In genomic region chr1:4177425-4178150, GRCh38 we compare ENCODE assay signal across 1 cellular context.
TF ChIP-seq lines count a peak whose summit lies in the region.

No MANE protein-coding gene starts in this region.

TF ChIP-seq in K562, 482 proteins besides CTCF, POLR2A, EP300 and RAD21 (continued from another document and continues in another):
- TF ChIP-seq, protein P1, sequence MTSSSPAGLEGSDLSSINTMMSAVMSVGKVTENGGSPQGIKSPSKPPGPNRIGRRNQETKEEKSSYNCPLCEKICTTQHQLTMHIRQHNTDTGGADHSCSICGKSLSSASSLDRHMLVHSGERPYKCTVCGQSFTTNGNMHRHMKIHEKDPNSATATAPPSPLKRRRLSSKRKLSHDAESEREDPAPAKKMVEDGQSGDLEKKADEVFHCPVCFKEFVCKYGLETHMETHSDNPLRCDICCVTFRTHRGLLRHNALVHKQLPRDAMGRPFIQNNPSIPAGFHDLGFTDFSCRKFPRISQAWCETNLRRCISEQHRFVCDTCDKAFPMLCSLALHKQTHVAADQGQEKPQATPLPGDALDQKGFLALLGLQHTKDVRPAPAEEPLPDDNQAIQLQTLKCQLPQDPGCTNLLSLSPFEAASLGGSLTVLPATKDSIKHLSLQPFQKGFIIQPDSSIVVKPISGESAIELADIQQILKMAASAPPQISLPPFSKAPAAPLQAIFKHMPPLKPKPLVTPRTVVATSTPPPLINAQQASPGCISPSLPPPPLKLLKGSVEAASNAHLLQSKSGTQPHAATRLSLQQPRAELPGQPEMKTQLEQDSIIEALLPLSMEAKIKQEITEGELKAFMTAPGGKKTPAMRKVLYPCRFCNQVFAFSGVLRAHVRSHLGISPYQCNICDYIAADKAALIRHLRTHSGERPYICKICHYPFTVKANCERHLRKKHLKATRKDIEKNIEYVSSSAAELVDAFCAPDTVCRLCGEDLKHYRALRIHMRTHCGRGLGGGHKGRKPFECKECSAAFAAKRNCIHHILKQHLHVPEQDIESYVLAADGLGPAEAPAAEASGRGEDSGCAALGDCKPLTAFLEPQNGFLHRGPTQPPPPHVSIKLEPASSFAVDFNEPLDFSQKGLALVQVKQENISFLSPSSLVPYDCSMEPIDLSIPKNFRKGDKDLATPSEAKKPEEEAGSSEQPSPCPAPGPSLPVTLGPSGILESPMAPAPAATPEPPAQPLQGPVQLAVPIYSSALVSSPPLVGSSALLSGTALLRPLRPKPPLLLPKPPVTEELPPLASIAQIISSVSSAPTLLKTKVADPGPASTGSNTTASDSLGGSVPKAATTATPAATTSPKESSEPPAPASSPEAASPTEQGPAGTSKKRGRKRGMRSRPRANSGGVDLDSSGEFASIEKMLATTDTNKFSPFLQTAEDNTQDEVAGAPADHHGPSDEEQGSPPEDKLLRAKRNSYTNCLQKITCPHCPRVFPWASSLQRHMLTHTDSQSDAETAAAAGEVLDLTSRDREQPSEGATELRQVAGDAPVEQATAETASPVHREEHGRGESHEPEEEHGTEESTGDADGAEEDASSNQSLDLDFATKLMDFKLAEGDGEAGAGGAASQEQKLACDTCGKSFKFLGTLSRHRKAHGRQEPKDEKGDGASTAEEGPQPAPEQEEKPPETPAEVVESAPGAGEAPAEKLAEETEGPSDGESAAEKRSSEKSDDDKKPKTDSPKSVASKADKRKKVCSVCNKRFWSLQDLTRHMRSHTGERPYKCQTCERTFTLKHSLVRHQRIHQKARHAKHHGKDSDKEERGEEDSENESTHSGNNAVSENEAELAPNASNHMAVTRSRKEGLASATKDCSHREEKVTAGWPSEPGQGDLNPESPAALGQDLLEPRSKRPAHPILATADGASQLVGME (CRISPR knock-in tag; IDR thresholded peaks at IDR 0.05), result no peak
- no peak for TF ChIP-seq ATF1 (CRISPR knock-in tag; IDR thresholded peaks at IDR 0.05)
- peak; percentile 68 for TF ChIP-seq ATF1 (tag; IDR thresholded peaks at IDR 0.05)
- no peak for TF ChIP-seq ZNF354B (CRISPR knock-in tag; IDR thresholded peaks at IDR 0.05)
- no peak for TF ChIP-seq CHD4 (IDR thresholded peaks at IDR 0.05; ENCODE audit: insufficient read depth, insufficient replicate concordance, low read depth, low read length, poor library complexity, severe bottlenecking)
- no peak for TF ChIP-seq IRF2 (CRISPR knock-in tag; IDR thresholded peaks at IDR 0.05)
- TF ChIP-seq GABPA (tag; conservative IDR thresholded peaks at IDR 0.05; ENCODE audit: low read depth), result peak; percentile 71
- no peak for TF ChIP-seq RFX7 (CRISPR knock-in tag; IDR thresholded peaks at IDR 0.05)
- no peak for TF ChIP-seq MTA3 (IDR thresholded peaks at IDR 0.05; ENCODE audit: borderline replicate concordance)
- no peak for TF ChIP-seq IFI16 (CRISPR knock-in tag; IDR thresholded peaks at IDR 0.05)
- no peak for TF ChIP-seq ZNF316 (IDR thresholded peaks at IDR 0.05)
- peak; percentile 34; the same call in 1 of the 2 replicates for TF ChIP-seq L3MBTL2 (IDR thresholded peaks at IDR 0.05)
- TF ChIP-seq SRF (CRISPR knock-in tag; IDR thresholded peaks at IDR 0.05), result no peak
- no peak for TF ChIP-seq ZNF668 (CRISPR knock-in tag; IDR thresholded peaks at IDR 0.05)
- peak; percentile 34 for TF ChIP-seq ETV1 (tag; conservative IDR thresholded peaks at IDR 0.05; ENCODE audit: low read depth)
- no peak for TF ChIP-seq ZFP30 (CRISPR knock-in tag; IDR thresholded peaks at IDR 0.05; ENCODE audit: borderline replicate concordance)
- peak; percentile 83 for TF ChIP-seq CREM (IDR thresholded peaks at IDR 0.05; ENCODE audit: low read depth)
- no peak for TF ChIP-seq NR2F6 (CRISPR knock-in tag; IDR thresholded peaks at IDR 0.05)
- TF ChIP-seq CTBP1 (IDR thresholded peaks at IDR 0.05; ENCODE audit: borderline replicate concordance), result 0 out of 2 replicates have a peak, but pooled peaks have one; percentile 11
- TF ChIP-seq, protein P2, sequence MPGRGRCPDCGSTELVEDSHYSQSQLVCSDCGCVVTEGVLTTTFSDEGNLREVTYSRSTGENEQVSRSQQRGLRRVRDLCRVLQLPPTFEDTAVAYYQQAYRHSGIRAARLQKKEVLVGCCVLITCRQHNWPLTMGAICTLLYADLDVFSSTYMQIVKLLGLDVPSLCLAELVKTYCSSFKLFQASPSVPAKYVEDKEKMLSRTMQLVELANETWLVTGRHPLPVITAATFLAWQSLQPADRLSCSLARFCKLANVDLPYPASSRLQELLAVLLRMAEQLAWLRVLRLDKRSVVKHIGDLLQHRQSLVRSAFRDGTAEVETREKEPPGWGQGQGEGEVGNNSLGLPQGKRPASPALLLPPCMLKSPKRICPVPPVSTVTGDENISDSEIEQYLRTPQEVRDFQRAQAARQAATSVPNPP (IDR thresholded peaks at IDR 0.05; ENCODE audit: borderline replicate concordance, insufficient read depth, insufficient read length), result no peak
- TF ChIP-seq, protein P3, sequence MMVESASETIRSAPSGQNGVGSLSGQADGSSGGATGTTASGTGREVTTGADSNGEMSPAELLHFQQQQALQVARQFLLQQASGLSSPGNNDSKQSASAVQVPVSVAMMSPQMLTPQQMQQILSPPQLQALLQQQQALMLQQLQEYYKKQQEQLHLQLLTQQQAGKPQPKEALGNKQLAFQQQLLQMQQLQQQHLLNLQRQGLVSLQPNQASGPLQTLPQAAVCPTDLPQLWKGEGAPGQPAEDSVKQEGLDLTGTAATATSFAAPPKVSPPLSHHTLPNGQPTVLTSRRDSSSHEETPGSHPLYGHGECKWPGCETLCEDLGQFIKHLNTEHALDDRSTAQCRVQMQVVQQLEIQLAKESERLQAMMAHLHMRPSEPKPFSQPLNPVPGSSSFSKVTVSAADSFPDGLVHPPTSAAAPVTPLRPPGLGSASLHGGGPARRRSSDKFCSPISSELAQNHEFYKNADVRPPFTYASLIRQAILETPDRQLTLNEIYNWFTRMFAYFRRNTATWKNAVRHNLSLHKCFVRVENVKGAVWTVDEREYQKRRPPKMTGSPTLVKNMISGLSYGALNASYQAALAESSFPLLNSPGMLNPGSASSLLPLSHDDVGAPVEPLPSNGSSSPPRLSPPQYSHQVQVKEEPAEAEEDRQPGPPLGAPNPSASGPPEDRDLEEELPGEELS (CRISPR knock-in tag; IDR thresholded peaks at IDR 0.05; ENCODE audit: borderline replicate concordance), result no peak
- TF ChIP-seq SAP30 (IDR thresholded peaks at IDR 0.05; ENCODE audit: borderline replicate concordance, insufficient read depth, low read depth, low read length, poor library complexity, severe bottlenecking), result no peak
- TF ChIP-seq ZNF121 (CRISPR knock-in tag; conservative IDR thresholded peaks at IDR 0.05), result no peak
- TF ChIP-seq TAF9B (IDR thresholded peaks at IDR 0.05; ENCODE audit: partially characterized antibody), result no peak
- no peak for TF ChIP-seq RCOR1 (IDR thresholded peaks at IDR 0.05; ENCODE audit: borderline replicate concordance in 1 of 2, low read depth in 2 of 2, low read length in 2 of 2)
- no peak for TF ChIP-seq MAFG (tag; conservative IDR thresholded peaks at IDR 0.05)
- TF ChIP-seq ARID2 (IDR thresholded peaks at IDR 0.05), result no peak
- TF ChIP-seq FOXJ2 (tag; IDR thresholded peaks at IDR 0.05), result no peak
- TF ChIP-seq ZNF561 (CRISPR knock-in tag; conservative IDR thresholded peaks at IDR 0.05), result no peak
- TF ChIP-seq IRF1 (CRISPR knock-in tag; IDR thresholded peaks at IDR 0.05; ENCODE audit: borderline replicate concordance), result no peak
- TF ChIP-seq POU5F1 (IDR thresholded peaks at IDR 0.05; ENCODE audit: borderline replicate concordance, low read depth, low read length, partially characterized antibody), result no peak
- TF ChIP-seq NEUROD1 (IDR thresholded peaks at IDR 0.05; ENCODE audit: borderline replicate concordance, low read depth, low read length, partially characterized antibody), result no peak
- no peak for TF ChIP-seq RBM14 (IDR thresholded peaks at IDR 0.05; ENCODE audit: borderline replicate concordance, insufficient read depth, low read depth, low read length)
- TF ChIP-seq, protein P4, sequence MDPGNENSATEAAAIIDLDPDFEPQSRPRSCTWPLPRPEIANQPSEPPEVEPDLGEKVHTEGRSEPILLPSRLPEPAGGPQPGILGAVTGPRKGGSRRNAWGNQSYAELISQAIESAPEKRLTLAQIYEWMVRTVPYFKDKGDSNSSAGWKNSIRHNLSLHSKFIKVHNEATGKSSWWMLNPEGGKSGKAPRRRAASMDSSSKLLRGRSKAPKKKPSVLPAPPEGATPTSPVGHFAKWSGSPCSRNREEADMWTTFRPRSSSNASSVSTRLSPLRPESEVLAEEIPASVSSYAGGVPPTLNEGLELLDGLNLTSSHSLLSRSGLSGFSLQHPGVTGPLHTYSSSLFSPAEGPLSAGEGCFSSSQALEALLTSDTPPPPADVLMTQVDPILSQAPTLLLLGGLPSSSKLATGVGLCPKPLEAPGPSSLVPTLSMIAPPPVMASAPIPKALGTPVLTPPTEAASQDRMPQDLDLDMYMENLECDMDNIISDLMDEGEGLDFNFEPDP (CRISPR knock-in tag; IDR thresholded peaks at IDR 0.05), result no peak
- TF ChIP-seq, protein P5, sequence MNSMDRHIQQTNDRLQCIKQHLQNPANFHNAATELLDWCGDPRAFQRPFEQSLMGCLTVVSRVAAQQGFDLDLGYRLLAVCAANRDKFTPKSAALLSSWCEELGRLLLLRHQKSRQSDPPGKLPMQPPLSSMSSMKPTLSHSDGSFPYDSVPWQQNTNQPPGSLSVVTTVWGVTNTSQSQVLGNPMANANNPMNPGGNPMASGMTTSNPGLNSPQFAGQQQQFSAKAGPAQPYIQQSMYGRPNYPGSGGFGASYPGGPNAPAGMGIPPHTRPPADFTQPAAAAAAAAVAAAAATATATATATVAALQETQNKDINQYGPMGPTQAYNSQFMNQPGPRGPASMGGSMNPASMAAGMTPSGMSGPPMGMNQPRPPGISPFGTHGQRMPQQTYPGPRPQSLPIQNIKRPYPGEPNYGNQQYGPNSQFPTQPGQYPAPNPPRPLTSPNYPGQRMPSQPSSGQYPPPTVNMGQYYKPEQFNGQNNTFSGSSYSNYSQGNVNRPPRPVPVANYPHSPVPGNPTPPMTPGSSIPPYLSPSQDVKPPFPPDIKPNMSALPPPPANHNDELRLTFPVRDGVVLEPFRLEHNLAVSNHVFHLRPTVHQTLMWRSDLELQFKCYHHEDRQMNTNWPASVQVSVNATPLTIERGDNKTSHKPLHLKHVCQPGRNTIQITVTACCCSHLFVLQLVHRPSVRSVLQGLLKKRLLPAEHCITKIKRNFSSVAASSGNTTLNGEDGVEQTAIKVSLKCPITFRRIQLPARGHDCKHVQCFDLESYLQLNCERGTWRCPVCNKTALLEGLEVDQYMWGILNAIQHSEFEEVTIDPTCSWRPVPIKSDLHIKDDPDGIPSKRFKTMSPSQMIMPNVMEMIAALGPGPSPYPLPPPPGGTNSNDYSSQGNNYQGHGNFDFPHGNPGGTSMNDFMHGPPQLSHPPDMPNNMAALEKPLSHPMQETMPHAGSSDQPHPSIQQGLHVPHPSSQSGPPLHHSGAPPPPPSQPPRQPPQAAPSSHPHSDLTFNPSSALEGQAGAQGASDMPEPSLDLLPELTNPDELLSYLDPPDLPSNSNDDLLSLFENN (IDR thresholded peaks at IDR 0.05; ENCODE audit: low read depth in 2 of 2, low read length in 2 of 2), result no peak
- no peak for TF ChIP-seq MED1 (CRISPR knock-in tag; IDR thresholded peaks at IDR 0.05; ENCODE audit: borderline replicate concordance)
